8 cellular contexts compared by ENCODE assay signal in the genomic region with DNA sequence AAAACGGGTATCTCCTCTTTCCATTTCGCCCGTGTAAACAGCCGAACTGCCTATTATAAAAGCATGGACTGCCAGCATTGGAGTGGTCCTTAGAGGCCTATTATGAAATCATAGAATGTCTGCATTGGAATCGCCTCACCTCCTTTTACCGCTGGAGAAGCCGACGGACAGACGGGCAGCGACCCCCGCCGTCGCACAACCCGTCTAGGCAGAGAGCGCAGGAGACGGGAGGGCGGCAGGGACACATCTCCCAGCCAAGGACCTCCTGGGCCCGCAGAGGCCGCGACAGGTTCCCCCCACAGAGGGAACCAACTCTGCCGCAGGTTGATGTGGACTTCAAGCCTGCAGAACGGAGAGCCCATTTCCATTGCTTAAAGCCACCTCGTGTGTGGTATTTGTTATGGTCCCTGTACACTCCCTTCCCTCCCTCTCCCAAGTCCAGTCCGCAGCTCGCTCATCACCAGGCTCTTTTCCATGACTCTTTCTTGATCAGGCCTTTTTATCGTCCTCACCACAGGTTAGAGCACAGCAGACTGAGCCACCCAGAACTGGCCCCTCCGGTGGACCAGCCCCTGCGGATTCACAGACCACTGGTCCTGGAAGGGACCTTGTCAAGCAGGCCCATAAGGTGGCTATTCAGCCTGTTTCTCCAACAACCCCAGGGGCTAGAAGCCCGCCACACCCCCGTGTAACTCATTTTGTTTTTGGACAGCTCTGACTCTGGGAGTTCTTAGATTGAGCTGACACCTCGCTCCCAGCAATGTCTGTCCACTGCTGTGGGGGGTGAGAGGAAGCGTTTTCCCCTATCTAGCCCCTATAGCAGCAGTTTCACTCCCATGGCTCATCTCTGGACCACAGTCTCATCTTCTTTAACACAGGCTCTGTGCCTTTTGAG. TPM values are rescaled to one million over a fixed set of nuclear protein-coding genes. Genes with fewer than 3 reads are reported as not detected.
A peak's percentile ranks its signal among the peaks of the same experiment; 100 is the strongest.
DNase-seq lines count a peak whose midpoint lies in the region; ATAC-seq and TF ChIP-seq lines count a peak whose summit lies in the region.

No MANE protein-coding gene starts in this region.

- no peaks in the 10 kb centered on the region for H3K9me2 ChIP-seq in OCI-LY1 (ENCODE audit: low read depth, low read length)

- H3K4me2 ChIP-seq in OCI-LY1 (ENCODE audit: low read length) = peak overlapping the region; percentile 81

- no peaks in the 10 kb centered on the region for H4K20me1 ChIP-seq in OCI-LY1 (ENCODE audit: insufficient read depth, low read length)

- intact Hi-C loops in naive thymus-derived CD4-positive, alpha-beta T cell (cut with micrococcal nuclease) = loop anchor here (1.0 to 10.0 kb wide), 11 partner anchors 13 to 1201 kb away; partner anchors contain the start of genes ACAP2 (in 2 of the 2), ATP13A3 (in 2 of the 2), LSG1 (in 2 of the 2) and XXYLT1 (in 2 of the 2)

- peak overlapping the region; percentile 78 for H3K4me3 ChIP-seq in OCI-LY1 (ENCODE audit: low read depth, low read length, poor library complexity, severe bottlenecking)
- H3K4me3 ChIP-seq in naive thymus-derived CD4-positive, alpha-beta T cell (ENCODE audit: low read length) = peak overlapping the region; percentile 63

- H3K4me1 Mint-ChIP-seq in activated CD4-positive, alpha-beta T cell treated with anti-CD3 and anti-CD28 coated beads, Interleukin-2, amount 10 ng/mL, durations not matched to agents 7 days and 5 days = peaks cover 72% of the 10 kb centered on the region
- peaks cover 68 to 79% of the 10 kb centered on the region in 2 donors for H3K4me1 Mint-ChIP-seq in effector memory CD8-positive, alpha-beta T cell (ENCODE audit: low read depth in 2 of 2)
- H3K4me1 Mint-ChIP-seq in naive thymus-derived CD4-positive, alpha-beta T cell = peaks cover 54 to 77% (median 74%) of the 10 kb centered on the region in 7 donors

- peaks cover 8% of the 10 kb centered on the region for H3K27me3 ChIP-seq in OCI-LY1 (ENCODE audit: insufficient read depth, low read length)
- no peaks in the 10 kb centered on the region for H3K27me3 ChIP-seq in naive thymus-derived CD4-positive, alpha-beta T cell (ENCODE audit: control insufficient read depth in 2 of 2, insufficient read depth in 2 of 2, low read length in 2 of 2)

- H3F3A ChIP-seq in OCI-LY1 (ENCODE audit: insufficient read depth, low read length) = no peaks in the 10 kb centered on the region

- H3K9me3 ChIP-seq in OCI-LY1 (ENCODE audit: low read length) = no peaks in the 10 kb centered on the region
- H3K9me3 ChIP-seq in naive thymus-derived CD4-positive, alpha-beta T cell (ENCODE audit: control insufficient read depth in 2 of 3, low read length in 3 of 3) = no peaks in the 10 kb centered on the region

- no peaks in the 10 kb centered on the region for H3K9me3 Mint-ChIP-seq in activated CD4-positive, alpha-beta T cell treated with anti-CD3 and anti-CD28 coated beads, Interleukin-2, amount 10 ng/mL, durations not matched to agents 7 days and 5 days
- H3K9me3 Mint-ChIP-seq in effector memory CD8-positive, alpha-beta T cell = no peaks in the 10 kb centered on the region
- peaks cover 0 to 2% (median 0%) of the 10 kb centered on the region in 11 donors for H3K9me3 Mint-ChIP-seq in naive thymus-derived CD4-positive, alpha-beta T cell

- DNase-seq in activated CD4-positive, alpha-beta T cell treated with anti-CD3 and anti-CD28 coated beads, Interleukin-2, amount 10 ng/mL, durations not matched to agents 7 days and 5 days = no peak
- no peak for DNase-seq in activated CD4-positive, alpha-beta T cell treated with anti-CD3 and anti-CD28 coated beads, Interleukin-2, amount 50 U/mL, for 4 hours
- no peak for DNase-seq in effector memory CD8-positive, alpha-beta T cell
- DNase-seq in naive thymus-derived CD4-positive, alpha-beta T cell = peak in 1 of 9 donors; percentile 35
- no peak for DNase-seq in activated CD4-positive, CD25-positive, alpha-beta regulatory T cell (lab: John Stamatoyannopoulos, UW)

- peak overlapping the region; percentile 46; the same call in 1 of the 2 replicates for H2AFZ ChIP-seq in OCI-LY1 (ENCODE audit: low read length)

- peaks cover 23% of the 10 kb centered on the region for H3K36me3 Mint-ChIP-seq in activated CD4-positive, alpha-beta T cell treated with anti-CD3 and anti-CD28 coated beads, Interleukin-2, amount 10 ng/mL, durations not matched to agents 7 days and 5 days (ENCODE audit: low read depth)
- peaks cover 37% of the 10 kb centered on the region for H3K36me3 Mint-ChIP-seq in effector memory CD8-positive, alpha-beta T cell (ENCODE audit: insufficient read depth)
- peaks cover 0 to 24% (median 20%) of the 10 kb centered on the region in 5 donors for H3K36me3 Mint-ChIP-seq in naive thymus-derived CD4-positive, alpha-beta T cell

- no peak overlapping the region for H3K27ac ChIP-seq in OCI-LY1 (ENCODE audit: low read depth, low read length, poor library complexity, severe bottlenecking)
- peak overlapping the region; percentile 98 for H3K27ac ChIP-seq in naive thymus-derived CD4-positive, alpha-beta T cell (ENCODE audit: low read depth, low read length)

- H3K4me3 Mint-ChIP-seq in activated CD4-positive, alpha-beta T cell treated with anti-CD3 and anti-CD28 coated beads, Interleukin-2, amount 10 ng/mL, durations not matched to agents 7 days and 5 days = peak overlapping the region; percentile 86
- H3K4me3 Mint-ChIP-seq in effector memory CD8-positive, alpha-beta T cell = peak overlapping the region; percentile 92 to 93
- peak overlapping the region; percentile 89 to 98 (median 93) for H3K4me3 Mint-ChIP-seq in naive thymus-derived CD4-positive, alpha-beta T cell

- no peak; the same call in 1 of the 2 replicates for TF ChIP-seq CTCF in OCI-LY1 (IDR thresholded peaks at IDR 0.05; ENCODE audit: low read length)

- H3K27ac Mint-ChIP-seq in activated CD4-positive, alpha-beta T cell treated with anti-CD3 and anti-CD28 coated beads, Interleukin-2, amount 10 ng/mL, durations not matched to agents 7 days and 5 days = peak overlapping the region; percentile 90
- peak overlapping the region; percentile 94 to 97 for H3K27ac Mint-ChIP-seq in effector memory CD8-positive, alpha-beta T cell
- peak overlapping the region; percentile 92 to 99 (median 97) for H3K27ac Mint-ChIP-seq in naive thymus-derived CD4-positive, alpha-beta T cell

- no peaks in the 10 kb centered on the region for H3K27me3 Mint-ChIP-seq in activated CD4-positive, alpha-beta T cell treated with anti-CD3 and anti-CD28 coated beads, Interleukin-2, amount 10 ng/mL, durations not matched to agents 7 days and 5 days
- H3K27me3 Mint-ChIP-seq in effector memory CD8-positive, alpha-beta T cell = no peaks in the 10 kb centered on the region
- no peaks in the 10 kb centered on the region for H3K27me3 Mint-ChIP-seq in naive thymus-derived CD4-positive, alpha-beta T cell

- no peaks in the 10 kb centered on the region; the same call in 1 of the 2 replicates for H3K79me2 ChIP-seq in OCI-LY1 (ENCODE audit: insufficient read depth, low read length)

- POLR2A ChIA-PET in activated CD4-positive, alpha-beta T cell treated with anti-CD3 and anti-CD28 coated beads, Interleukin-2, amount 10 ng/mL, durations not matched to agents 7 days and 5 days (lab: Charles Lee) = interaction anchor here (1.4 kb wide), 1 partner anchor 37 kb away, joined by 3 read pairs; no protein-coding TSS in a partner anchor
- POLR2A ChIA-PET in naive thymus-derived CD4-positive, alpha-beta T cell (lab: Charles Lee) = interaction anchor here (0.7 to 10.9 kb wide), 9 partner anchors 10 to 871 kb away, joined by 3 to 224 read pairs (median 13); partner anchors contain the start of genes ACAP2, LSG1, TNK2 and XXYLT1

- ATAC-seq in effector memory CD8-positive, alpha-beta T cell (replicated peaks) = no peak
- ATAC-seq in naive thymus-derived CD4-positive, alpha-beta T cell = peak; percentile 1
- ATAC-seq in GM21526 (IDR thresholded peaks at IDR 0.05; ENCODE audit: low FRiP score, unreplicated experiment) = no peak
- ATAC-seq in GM18519 (IDR thresholded peaks at IDR 0.05; ENCODE audit: low FRiP score, unreplicated experiment) = no peak

- CTCF ChIA-PET in activated CD4-positive, alpha-beta T cell treated with anti-CD3 and anti-CD28 coated beads, Interleukin-2, amount 10 ng/mL, durations not matched to agents 7 days and 5 days (lab: Charles Lee) = interaction anchor here (0.9 to 2.9 kb wide), 7 partner anchors 7 to 307 kb away, joined by 3 to 17 read pairs (median 4); partner anchors contain the start of gene XXYLT1
- CTCF ChIA-PET in naive thymus-derived CD4-positive, alpha-beta T cell (lab: Charles Lee) = interaction anchor here (0.6 to 3.5 kb wide), 5 partner anchors 11 to 357 kb away, joined by 3 to 14 read pairs (median 3); partner anchors contain the start of gene XXYLT1

- no peaks in the 10 kb centered on the region for H3K36me3 ChIP-seq in OCI-LY1 (ENCODE audit: insufficient read depth, low read length)
- H3K36me3 ChIP-seq in naive thymus-derived CD4-positive, alpha-beta T cell (ENCODE audit: control insufficient read depth in 2 of 3, insufficient read depth in 3 of 3, low read length in 3 of 3) = peaks cover 0 to 13% (median 6%) of the 10 kb centered on the region in 3 experiments

- H3K9ac ChIP-seq in OCI-LY1 (ENCODE audit: low read length) = peak overlapping the region; percentile 67

- peaks cover 41% of the 10 kb centered on the region for H3K4me1 ChIP-seq in OCI-LY1 (ENCODE audit: insufficient read depth, low read length, severe bottlenecking)
- peaks cover 47 to 66% of the 10 kb centered on the region in 2 donors for H3K4me1 ChIP-seq in naive thymus-derived CD4-positive, alpha-beta T cell (ENCODE audit: control insufficient read depth in 2 of 2, insufficient read depth in 2 of 2, low read length in 2 of 2)

RNA-seq across cellular contexts. Expression of gene PPP1R2, which starts 0.8 kb away (rescaled TPM):
- total RNA-seq in activated CD4-positive, alpha-beta T cell treated with anti-CD3 and anti-CD28 coated beads, Interleukin-2, amount 10 ng/mL, durations not matched to agents 7 days and 5 days = 10 to 100 TPM; 85.9 to 94.3 TPM
- total RNA-seq in naive thymus-derived CD4-positive, alpha-beta T cell = 100 to 1,000 TPM in 4 of 5 experiments, 10 to 100 TPM in 1; 76.1 to 160 (median 150) TPM
- 100 to 1,000 TPM; 299 to 329 TPM for polyA plus RNA-seq in naive thymus-derived CD4-positive, alpha-beta T cell

RNA-seq across cellular contexts. Expression of gene APOD, which starts 39.9 kb away (rescaled TPM):
- total RNA-seq in activated CD4-positive, alpha-beta T cell treated with anti-CD3 and anti-CD28 coated beads, Interleukin-2, amount 10 ng/mL, durations not matched to agents 7 days and 5 days = not detected
- total RNA-seq in naive thymus-derived CD4-positive, alpha-beta T cell = under 1 TPM in 1 of 5 experiments, not detected in 4; 0.56 TPM
- polyA plus RNA-seq in naive thymus-derived CD4-positive, alpha-beta T cell = not detected
